In the genomic region with DNA sequence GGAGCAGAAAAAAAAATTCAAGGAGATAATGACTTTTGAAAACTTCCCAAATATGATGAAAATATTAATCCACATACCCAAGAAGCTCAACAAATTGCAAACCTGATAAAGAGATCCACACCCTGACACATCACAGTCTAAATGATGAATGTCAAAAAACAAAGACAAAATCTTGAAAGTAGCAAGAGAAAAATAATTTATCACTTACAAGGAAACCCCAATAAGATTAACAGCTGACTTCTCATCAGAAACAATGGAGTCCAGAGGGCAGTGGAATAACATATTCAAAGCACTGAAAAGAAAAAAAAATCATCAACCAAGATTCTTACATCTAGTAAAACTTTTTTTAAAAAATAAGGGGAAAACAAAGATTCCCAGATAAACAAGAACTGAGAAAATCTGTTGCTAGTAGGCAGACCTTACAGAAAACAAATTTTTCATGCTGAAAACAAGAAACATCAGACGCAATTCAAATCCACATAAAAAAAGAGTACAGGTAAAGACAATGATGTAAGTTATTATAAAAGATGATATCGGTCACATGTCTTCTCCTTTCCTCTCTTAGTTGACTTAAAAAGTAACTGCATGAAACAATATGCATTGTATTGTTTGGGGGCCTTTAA, we compare ENCODE assay signal across 1 cellular context.
TF ChIP-seq lines count a peak whose summit lies in the region.

No MANE protein-coding gene starts in this region.

TF ChIP-seq in HEK293, 187 proteins besides CTCF, POLR2A, EP300 and RAD21 (continued from another document):
- TF ChIP-seq SP7 (tag by site-specific recombination; IDR thresholded peaks at IDR 0.05), result 0 out of 2 replicates have a peak, but pooled peaks have one; percentile 10
- 0 out of 2 replicates have a peak, but pooled peaks have one; percentile 19 for TF ChIP-seq ZFP37 (tag by site-specific recombination; IDR thresholded peaks at IDR 0.05)
